In the genomic region with DNA sequence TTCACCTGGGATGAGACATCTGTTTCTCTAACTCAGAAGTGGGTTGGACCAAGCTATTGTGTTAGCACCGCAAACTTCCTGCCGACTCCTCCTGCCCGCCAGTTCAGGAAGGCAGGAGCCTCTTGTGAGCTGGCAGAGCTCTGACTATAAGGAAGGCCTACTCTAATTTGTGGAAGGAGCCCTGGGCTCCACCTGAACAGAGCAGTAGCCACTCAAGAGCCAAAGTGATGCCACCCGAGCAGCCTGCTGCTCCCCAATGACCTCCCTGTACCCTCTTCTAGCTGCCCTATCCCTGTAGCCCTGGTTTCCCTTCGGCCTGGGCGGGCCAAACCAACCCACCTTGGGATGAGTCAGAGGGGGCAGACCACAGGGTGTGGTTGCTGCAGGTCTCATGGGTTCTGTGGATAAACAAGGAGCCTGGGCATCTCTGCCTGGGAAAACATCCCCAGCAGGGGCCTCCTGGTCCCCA, we compare ENCODE assay signal across 27 cellular contexts.
DNase-seq lines count a peak whose midpoint lies in the region; ATAC-seq, FAIRE-seq and TF ChIP-seq lines count a peak whose summit lies in the region.
"Had no signal": no experiment of that assay in that cellular context is flagged by ENCODE, and none has a peak within 500 bp of the region (broad histone marks: within the 10 kb centered on the region; RNA-seq: fewer than 3 reads in every experiment).

No MANE protein-coding gene starts in this region.

- H3K27ac Mint-ChIP-seq in activated naive CD8-positive, alpha-beta T cell treated with anti-CD3 and anti-CD28 coated beads, Interleukin-2, amount 50 U/mL, for 24 hours: no peak overlapping the region
- H3K27ac Mint-ChIP-seq in activated naive CD8-positive, alpha-beta T cell treated with anti-CD3 and anti-CD28 coated beads for 36 hours: no peak overlapping the region
- H3K27ac Mint-ChIP-seq in stimulated activated memory B cell treated with anti-CD40 and anti-IgM and Interleukin-4, amounts not matched to agents 10 μg/mL and 1 μg/mL and 100 μg/mL, for 72 hours: no peak overlapping the region
- H3K27ac Mint-ChIP-seq: activated naive CD8-positive, alpha-beta T cell; CD4-positive, alpha-beta T cell; endodermal cell had no signal

- peak; percentile 42 for ATAC-seq in activated naive CD8-positive, alpha-beta T cell treated with anti-CD3 and anti-CD28 coated beads, Interleukin-2, amount 50 U/mL, for 24 hours
- no peak for ATAC-seq in stimulated activated naive CD8-positive, alpha-beta T cell treated with anti-CD3 and anti-CD28 coated beads, Interleukin-15, Interleukin-2, amounts not matched to agents 100 U/mL and 50 U/mL, for 24 hours
- ATAC-seq in GM18873 (IDR thresholded peaks at IDR 0.05; ENCODE audit: low FRiP score, unreplicated experiment): no peak
- ATAC-seq in HG03175 (IDR thresholded peaks at IDR 0.05; ENCODE audit: unreplicated experiment): no peak
- ATAC-seq in stimulated activated memory B cell treated with anti-CD40 and anti-IgM and Interleukin-4, amounts not matched to agents 10 μg/mL and 1 μg/mL and 100 μg/mL, for 72 hours: no peak

- peaks cover 2% of the 10 kb centered on the region for H3K27me3 Mint-ChIP-seq in activated naive CD8-positive, alpha-beta T cell treated with anti-CD3 and anti-CD28 coated beads, Interleukin-2, amount 50 U/mL, for 24 hours
- H3K27me3 Mint-ChIP-seq in activated naive CD8-positive, alpha-beta T cell treated with anti-CD3 and anti-CD28 coated beads for 36 hours: peaks cover 9% of the 10 kb centered on the region
- H3K27me3 Mint-ChIP-seq in stimulated activated memory B cell treated with anti-CD40 and anti-IgM and Interleukin-4, amounts not matched to agents 10 μg/mL and 1 μg/mL and 100 μg/mL, for 72 hours: peaks cover 40% of the 10 kb centered on the region
- H3K27me3 Mint-ChIP-seq: activated naive CD8-positive, alpha-beta T cell had no signal

- H3K4me3 ChIP-seq in bronchial epithelial cell (ENCODE audit: low read depth, low read length): no peak overlapping the region

- DNase-seq in activated naive CD8-positive, alpha-beta T cell treated with anti-CD3 and anti-CD28 coated beads, Interleukin-2, amount 50 U/mL, for 24 hours: peak; percentile 6
- DNase-seq in activated naive CD8-positive, alpha-beta T cell treated with anti-CD3 and anti-CD28 coated beads for 36 hours: no peak
- DNase-seq in HT1080 (ENCODE audit: low read depth) (peak; percentile 75), bronchial epithelial cell (ENCODE audit: low read depth) (peak; percentile 93)
- peak; percentile 16 for DNase-seq in stimulated activated naive CD8-positive, alpha-beta T cell treated with anti-CD3 and anti-CD28 coated beads, Interleukin-15, Interleukin-2, amounts not matched to agents 100 U/mL and 50 U/mL, for 24 hours
- DNase-seq: activated CD4-positive, alpha-beta T cell treated with anti-CD3 and anti-CD28 coated beads, Interleukin-2, amount 50 U/mL, for 4 hours; activated T-cell treated with anti-CD3 and anti-CD28 coated beads, Interleukin-2, amount 50 U/mL, for 1 hour; CD4-positive, alpha-beta T cell; endodermal cell; HCEC 1CT; IMR-90; islet precursor cell; MM.1S; NCI-H1436; NCI-H2171; NCI-H526 treated with DMSO at 0.1 percent for 48 hours; SHP77 treated with DMSO at 0.1 percent for 48 hours; small intestine; stimulated activated CD4-positive, alpha-beta T cell treated with anti-CD3 and anti-CD28 coated beads, Interleukin-2, amount 100 ng/mL, for 48 hours; T-cell; trophoblast cell had no signal

- no peak overlapping the region for H3K4me3 Mint-ChIP-seq in activated naive CD8-positive, alpha-beta T cell treated with anti-CD3 and anti-CD28 coated beads, Interleukin-2, amount 50 U/mL, for 24 hours
- no peak overlapping the region for H3K4me3 Mint-ChIP-seq in activated naive CD8-positive, alpha-beta T cell treated with anti-CD3 and anti-CD28 coated beads for 36 hours
- H3K4me3 Mint-ChIP-seq in stimulated activated memory B cell treated with anti-CD40 and anti-IgM and Interleukin-4, amounts not matched to agents 10 μg/mL and 1 μg/mL and 100 μg/mL, for 72 hours: no peak overlapping the region
- H3K4me3 Mint-ChIP-seq: activated naive CD8-positive, alpha-beta T cell; CD4-positive, alpha-beta T cell; endodermal cell; T-cell had no signal

- no peak for TF ChIP-seq CTCF in bronchial epithelial cell (IDR thresholded peaks at IDR 0.05; ENCODE audit: insufficient read depth, low read length, severe bottlenecking)

- no peaks in the 10 kb centered on the region for H3K4me1 Mint-ChIP-seq in activated naive CD8-positive, alpha-beta T cell treated with anti-CD3 and anti-CD28 coated beads, Interleukin-2, amount 50 U/mL, for 24 hours
- peaks cover 3% of the 10 kb centered on the region for H3K4me1 Mint-ChIP-seq in activated naive CD8-positive, alpha-beta T cell treated with anti-CD3 and anti-CD28 coated beads for 36 hours
- no peaks in the 10 kb centered on the region for H3K4me1 Mint-ChIP-seq in stimulated activated memory B cell treated with anti-CD40 and anti-IgM and Interleukin-4, amounts not matched to agents 10 μg/mL and 1 μg/mL and 100 μg/mL, for 72 hours
- H3K4me1 Mint-ChIP-seq: endodermal cell had no signal

- no peaks in the 10 kb centered on the region for H3K27me3 ChIP-seq in bronchial epithelial cell (ENCODE audit: control insufficient read depth, insufficient read depth, low read length)

- FAIRE-seq in bronchial epithelial cell (lab: Jason Lieb, UNC): no peak
- FAIRE-seq: colon, small intestine had no signal

- no peaks in the 10 kb centered on the region for H3K9me3 Mint-ChIP-seq in activated naive CD8-positive, alpha-beta T cell treated with anti-CD3 and anti-CD28 coated beads, Interleukin-2, amount 50 U/mL, for 24 hours
- H3K9me3 Mint-ChIP-seq in activated naive CD8-positive, alpha-beta T cell treated with anti-CD3 and anti-CD28 coated beads for 36 hours: no peaks in the 10 kb centered on the region
- no peaks in the 10 kb centered on the region for H3K9me3 Mint-ChIP-seq in stimulated activated memory B cell treated with anti-CD40 and anti-IgM and Interleukin-4, amounts not matched to agents 10 μg/mL and 1 μg/mL and 100 μg/mL, for 72 hours

- H3K36me3 Mint-ChIP-seq in activated naive CD8-positive, alpha-beta T cell treated with anti-CD3 and anti-CD28 coated beads, Interleukin-2, amount 50 U/mL, for 24 hours (ENCODE audit: low read depth): no peaks in the 10 kb centered on the region
- no peaks in the 10 kb centered on the region for H3K36me3 Mint-ChIP-seq in activated naive CD8-positive, alpha-beta T cell treated with anti-CD3 and anti-CD28 coated beads for 36 hours
- H3K36me3 Mint-ChIP-seq in stimulated activated memory B cell treated with anti-CD40 and anti-IgM and Interleukin-4, amounts not matched to agents 10 μg/mL and 1 μg/mL and 100 μg/mL, for 72 hours: no peaks in the 10 kb centered on the region
- H3K36me3 Mint-ChIP-seq: activated naive CD8-positive, alpha-beta T cell; T-cell had no signal

- H3K36me3 ChIP-seq in bronchial epithelial cell (ENCODE audit: control insufficient read depth, insufficient read depth, low read length): no peaks in the 10 kb centered on the region
- H3K36me3 ChIP-seq: neutrophil had no signal
